16 cellular contexts compared by ENCODE assay signal in genomic region chr6:164911873-164912580, GRCh38.
DNase-seq lines count a peak whose midpoint lies in the region; ATAC-seq and TF ChIP-seq lines count a peak whose summit lies in the region.
"Had no signal": no experiment of that assay in that cellular context is flagged by ENCODE, and none has a peak within 500 bp of the region (broad histone marks: within the 10 kb centered on the region; RNA-seq: fewer than 3 reads in every experiment).

No MANE protein-coding gene starts in this region.

- H3K27ac ChIP-seq in right atrium auricular region: no peak overlapping the region
- no peak overlapping the region for H3K27ac ChIP-seq in A673 (ENCODE audit: low read depth, low read length, poor library complexity, severe bottlenecking)
- H3K27ac ChIP-seq: adrenal gland, RWPE1, suprapubic skin had no signal

- H3K27me3 ChIP-seq in right atrium auricular region: no peaks in the 10 kb centered on the region
- H3K27me3 ChIP-seq in A673 (replicated peaks; ENCODE audit: insufficient read depth, low read depth, low read length, poor library complexity): no peaks in the 10 kb centered on the region
- H3K27me3 ChIP-seq: adrenal gland, suprapubic skin had no signal

- intact Hi-C loops in Right ventricle myocardium superior (cut with DNase I): no loop called here
- intact Hi-C loops in left ventricle myocardium superior (cut with micrococcal nuclease): no loop called here
- intact Hi-C loops in A673 (cut with micrococcal nuclease; ENCODE audit: unreplicated experiment): no loop called here

- CTCF ChIA-PET in A673 (lab: Charles Lee): no interaction called here

- H3K9me3 ChIP-seq in right atrium auricular region: peaks cover 0 to 8% of the 10 kb centered on the region in 2 donors
- H3K9me3 ChIP-seq in A673 (ENCODE audit: low read depth, low read length, poor library complexity, severe bottlenecking): no peaks in the 10 kb centered on the region
- H3K9me3 ChIP-seq: adrenal gland had no signal

- TF ChIP-seq CTCF in right atrium auricular region (IDR thresholded peaks at IDR 0.05) (no peak), A673 (conservative IDR thresholded peaks at IDR 0.05; ENCODE audit: low read depth, low read length) (no peak)

- no TSS peak for BruUV-seq in A673 (replicated peaks; lab: Mats Ljungman, UMichigan)

- H3K4me3 ChIP-seq in right atrium auricular region (peak overlapping the region in 1 of 2 donors; percentile 1), A673 (ENCODE audit: low read depth, low read length, poor library complexity, severe bottlenecking) (no peak overlapping the region)
- H3K4me3 ChIP-seq: adrenal gland, suprapubic skin had no signal

- POLR2A ChIA-PET in A673 (lab: Charles Lee; ENCODE audit: low non-redundant PET): no interaction called here

- DNase-seq in Right ventricle myocardium superior (no peak), right atrium auricular region (ENCODE audit: low spot score) (no peak), NCI-H748 (lab: John Stamatoyannopoulos, UW; ENCODE audit: unreplicated experiment) (peak; percentile 98), left ventricle myocardium superior (no peak), iPS-NIHi11 (ENCODE audit: low spot score) (no peak), hepatic stellate cell (ENCODE audit: low spot score) (no peak), A673 (ENCODE audit: low spot score) (no peak)
- DNase-seq: activated T-cell treated with anti-CD3 and anti-CD28 coated beads, Interleukin-2, amount 50 U/mL, for 72 hours; adrenal gland; HCEC 1CT; Karpas-422; stimulated activated CD4-positive, alpha-beta T cell treated with anti-CD3 and anti-CD28 coated beads, Interleukin-12 subunit alpha, Interleukin-12 subunit beta, amount 100 ng/mL, for 4 hours had no signal

- H3K4me1 ChIP-seq in right atrium auricular region (no peaks in the 10 kb centered on the region), A673 (ENCODE audit: insufficient read depth, low read length, poor library complexity, severe bottlenecking) (no peaks in the 10 kb centered on the region)
- H3K4me1 ChIP-seq: adrenal gland, suprapubic skin had no signal

- ATAC-seq in Right ventricle myocardium superior (ENCODE audit: poor library complexity) (peak; percentile 68), left ventricle myocardium superior (peak; percentile 48), HG03432 (IDR thresholded peaks at IDR 0.05; ENCODE audit: unreplicated experiment) (no peak)
- ATAC-seq: activated T-cell treated with anti-CD3 and anti-CD28 coated beads, Interleukin-2, amount 50 U/mL, for 72 hours; esophagus mucosa had no signal

- H3K36me3 ChIP-seq in right atrium auricular region (no peaks in the 10 kb centered on the region), A673 (ENCODE audit: insufficient read depth, low read length, poor library complexity, severe bottlenecking) (no peaks in the 10 kb centered on the region)
- H3K36me3 ChIP-seq: adrenal gland, suprapubic skin had no signal
